In genomic region chr14:104768437-104769323, GRCh38 we compare ENCODE assay signal across 7 cellular contexts.
DNase-seq lines count a peak whose midpoint lies in the region; ATAC-seq and TF ChIP-seq lines count a peak whose summit lies in the region.

No MANE protein-coding gene starts in this region.

- peak; percentile 93 for TF ChIP-seq CTCF in GM12872 (IDR thresholded peaks at IDR 0.05; ENCODE audit: insufficient read depth, low read depth, low read length)

- peak; percentile 48 for DNase-seq in NCI-H446 treated with DMSO at 0.1 percent for 48 hours (lab: John Stamatoyannopoulos, UW)
- DNase-seq in activated CD4-positive, alpha-beta T cell treated with anti-CD3 and anti-CD28 coated beads for 1 hour = peak; percentile 87
- DNase-seq in cerebellar nuclear complex (lab: John Stamatoyannopoulos, UW) = peak; percentile 3 to 37
- DNase-seq in kidney tubule cell (ENCODE audit: low spot score) = peak; percentile 82
- DNase-seq in stimulated activated CD4-positive, alpha-beta T cell treated with anti-CD3 and anti-CD28 coated beads, Interleukin-2, amount 100 ng/mL, for 4 hours (ENCODE audit: low read depth) = peak; percentile 84

- peak; percentile 51 for ATAC-seq in HG03039 (IDR thresholded peaks at IDR 0.05; ENCODE audit: unreplicated experiment)

Comparison
In these comparisons a context has a peak if more than half of its experiments do, and no peak if none do; other contexts are left out.
1. Peak in every context shown above with its lines: DNase-seq and ATAC-seq.
2. DNase-seq: peak in every context shown above with its lines; median percentile 87 in activated CD4-positive, alpha-beta T cell treated with anti-CD3 and anti-CD28 coated beads for 1 hour; 84 in stimulated activated CD4-positive, alpha-beta T cell treated with anti-CD3 and anti-CD28 coated beads, Interleukin-2, amount 100 ng/mL, for 4 hours; 82 in kidney tubule cell; 48 in NCI-H446 treated with DMSO at 0.1 percent for 48 hours; 20 in cerebellar nuclear complex.